11 cellular contexts compared by ENCODE assay signal in genomic region chr14:68394719-68395117, GRCh38.
DNase-seq lines count a peak whose midpoint lies in the region; ATAC-seq, FAIRE-seq and TF ChIP-seq lines count a peak whose summit lies in the region.
"Had no signal": no experiment of that assay in that cellular context is flagged by ENCODE, and none has a peak within 500 bp of the region (broad histone marks: within the 10 kb centered on the region; RNA-seq: fewer than 3 reads in every experiment).

No MANE protein-coding gene starts in this region.

- H3K27ac ChIP-seq in osteoblast (ENCODE audit: low read depth, low read length) (peak overlapping the region; percentile 52), upper lobe of left lung (peak overlapping the region in 3 of 4 donors; percentile 25 to 76 (median 64))
- H3K27ac ChIP-seq: 22Rv1 had no signal

- FAIRE-seq in H54 (lab: Jason Lieb, UNC): no peak
- FAIRE-seq: RCC 7860 had no signal

- TF ChIP-seq EP300 in upper lobe of left lung (IDR thresholded peaks at IDR 0.05): no peak

- H3K4me1 ChIP-seq in osteoblast (ENCODE audit: insufficient read depth, low read length): peaks cover 71% of the 10 kb centered on the region
- peaks cover 33 to 59% (median 45%) of the 10 kb centered on the region in 4 donors for H3K4me1 ChIP-seq in upper lobe of left lung

- no peaks in the 10 kb centered on the region for H3K36me3 Mint-ChIP-seq in activated CD4-positive, alpha-beta memory T cell treated with anti-CD3 and anti-CD28 coated beads, Interleukin-2, amount 10 ng/mL, durations not matched to agents 7 days and 5 days (ENCODE audit: low read depth)

- no peaks in the 10 kb centered on the region for H3K4me1 Mint-ChIP-seq in activated CD4-positive, alpha-beta memory T cell treated with anti-CD3 and anti-CD28 coated beads, Interleukin-2, amount 10 ng/mL, durations not matched to agents 7 days and 5 days

- H3K4me3 ChIP-seq in osteoblast (ENCODE audit: insufficient read depth, low read length) (no peak overlapping the region), upper lobe of left lung (no peak overlapping the region)
- H3K4me3 ChIP-seq: MG63 had no signal

- no peak for ATAC-seq in left ventricle myocardium superior
- no peak for ATAC-seq in upper lobe of left lung (ENCODE audit: low FRiP score in 2 of 2)
- no peak for ATAC-seq in HG03280 (IDR thresholded peaks at IDR 0.05; ENCODE audit: unreplicated experiment)

- H3K9me3 Mint-ChIP-seq in activated CD4-positive, alpha-beta memory T cell treated with anti-CD3 and anti-CD28 coated beads, Interleukin-2, amount 10 ng/mL, durations not matched to agents 7 days and 5 days: no peaks in the 10 kb centered on the region

- POLR2A ChIA-PET in activated CD4-positive, alpha-beta memory T cell treated with anti-CD3 and anti-CD28 coated beads, Interleukin-2, amount 10 ng/mL, durations not matched to agents 7 days and 5 days (lab: Charles Lee): no interaction called here

- intact Hi-C loops in left ventricle myocardium superior (cut with micrococcal nuclease): no loop called here

- peak overlapping the region; percentile 35 for H2AFZ ChIP-seq in osteoblast (ENCODE audit: low read length)

- H3K27me3 Mint-ChIP-seq in activated CD4-positive, alpha-beta memory T cell treated with anti-CD3 and anti-CD28 coated beads, Interleukin-2, amount 10 ng/mL, durations not matched to agents 7 days and 5 days: no peaks in the 10 kb centered on the region

- H3K36me3 ChIP-seq in osteoblast (ENCODE audit: insufficient read depth, low read length): no peaks in the 10 kb centered on the region
- H3K36me3 ChIP-seq in upper lobe of left lung: no peaks in the 10 kb centered on the region
- H3K36me3 ChIP-seq: MG63 had no signal

- H3K4me2 ChIP-seq in osteoblast (ENCODE audit: insufficient read depth, low read length): no peak overlapping the region

- H3K79me2 ChIP-seq in osteoblast (ENCODE audit: insufficient read depth, low read length): no peaks in the 10 kb centered on the region

- CTCF ChIA-PET in activated CD4-positive, alpha-beta memory T cell treated with anti-CD3 and anti-CD28 coated beads, Interleukin-2, amount 10 ng/mL, durations not matched to agents 7 days and 5 days (lab: Charles Lee): no interaction called here

- H3K27me3 ChIP-seq in osteoblast (ENCODE audit: insufficient read depth, low read length): no peaks in the 10 kb centered on the region
- H3K27me3 ChIP-seq in upper lobe of left lung: no peaks in the 10 kb centered on the region
- H3K27me3 ChIP-seq: MG63 had no signal

- no peaks in the 10 kb centered on the region for H4K20me1 ChIP-seq in osteoblast (ENCODE audit: insufficient read depth, low read length)

- TF ChIP-seq POLR2A in upper lobe of left lung (IDR thresholded peaks at IDR 0.05) (no peak), H54 (IDR thresholded peaks at IDR 0.05; ENCODE audit: low read depth, low read length) (no peak)

- DNase-seq in DMS 273 (lab: John Stamatoyannopoulos, UW; ENCODE audit: unreplicated experiment) (peak; percentile 11), DMS 273 treated with DMSO at 0.1 percent for 48 hours (lab: John Stamatoyannopoulos, UW) (no peak), left ventricle myocardium superior (peak; percentile 31), osteoblast (ENCODE audit: insufficient read length, low spot score, missing footprints) (peak; percentile 13), upper lobe of left lung (peak in 1 of 2 donors; percentile 38), H54 (ENCODE audit: insufficient read length, low spot score) (no peak)
- no peak for DNase-seq in activated CD4-positive, alpha-beta memory T cell treated with anti-CD3 and anti-CD28 coated beads, Interleukin-2, amount 10 ng/mL, durations not matched to agents 7 days and 5 days

- H3K4me3 Mint-ChIP-seq in activated CD4-positive, alpha-beta memory T cell treated with anti-CD3 and anti-CD28 coated beads, Interleukin-2, amount 10 ng/mL, durations not matched to agents 7 days and 5 days: no peak overlapping the region

- H3K27ac Mint-ChIP-seq in activated CD4-positive, alpha-beta memory T cell treated with anti-CD3 and anti-CD28 coated beads, Interleukin-2, amount 10 ng/mL, durations not matched to agents 7 days and 5 days: no peak overlapping the region

- WGBS in upper lobe of left lung, 2 donors: 78 to 86% methylated on average over 11 of the region's 11 CpGs

- H3K9me3 ChIP-seq in osteoblast (ENCODE audit: low read depth, low read length) (no peaks in the 10 kb centered on the region), upper lobe of left lung (no peaks in the 10 kb centered on the region)
- H3K9me3 ChIP-seq: MG63 had no signal

- TF ChIP-seq CTCF in osteoblast (IDR thresholded peaks at IDR 0.05; ENCODE audit: extremely low read depth, low read depth, low read length) (no peak), upper lobe of left lung (IDR thresholded peaks at IDR 0.05) (no peak)

Comparison
In these comparisons a context has a peak if more than half of its experiments do, and no peak if none do; other contexts are left out.
1. DNase-seq: peak in DMS 273 (single experiment), left ventricle myocardium superior (single experiment) and osteoblast (single experiment); none in DMS 273 treated with DMSO at 0.1 percent for 48 hours (single experiment), activated CD4-positive, alpha-beta memory T cell treated with anti-CD3 and anti-CD28 coated beads, Interleukin-2, amount 10 ng/mL, durations not matched to agents 7 days and 5 days (single experiment) and H54 (single experiment).